ENCODE assay signal across 8 cellular contexts in the genomic region with DNA sequence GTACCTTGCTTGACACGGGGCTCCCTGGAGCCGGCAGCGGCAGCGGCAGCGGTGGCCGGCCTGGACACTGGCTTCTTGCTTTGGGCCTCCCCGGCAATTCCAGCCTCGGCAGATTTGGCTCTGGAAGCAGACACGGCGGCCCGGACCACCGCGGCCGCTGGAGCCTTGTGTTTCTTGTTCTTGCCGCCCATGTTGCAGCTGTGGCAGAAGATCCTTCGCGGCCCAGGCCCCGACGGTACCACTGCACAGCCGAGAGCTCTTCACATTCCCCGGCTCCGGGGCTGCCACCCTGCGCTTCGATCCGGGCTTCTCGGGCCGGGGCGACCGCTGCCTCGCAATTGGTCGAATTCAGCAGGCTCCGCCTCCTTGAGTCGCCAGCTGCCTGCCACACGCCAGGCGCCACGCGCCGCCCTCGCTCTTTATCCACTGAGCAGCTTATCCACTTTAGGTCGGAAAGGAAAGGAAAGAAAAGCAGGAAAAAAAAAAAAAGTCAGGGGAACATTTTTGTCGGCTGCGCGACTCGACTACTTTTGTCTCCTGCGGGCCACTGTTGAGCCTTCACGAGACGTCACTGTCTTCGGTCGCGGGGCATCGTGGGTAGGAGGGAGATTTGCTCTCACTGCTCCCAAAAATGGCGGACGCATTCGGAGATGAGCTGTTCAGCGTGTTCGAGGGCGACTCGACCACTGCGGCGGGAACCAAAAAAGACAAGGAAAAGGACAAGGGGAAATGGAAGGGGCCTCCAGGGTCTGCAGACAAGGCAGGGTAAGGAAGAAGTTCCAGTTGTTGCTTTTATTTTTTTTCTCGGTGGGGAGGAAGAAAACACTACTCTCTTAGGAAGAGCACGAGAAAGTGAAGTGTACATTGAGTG. TPM values are rescaled to one million over a fixed set of nuclear protein-coding genes. Genes with fewer than 3 reads are reported as not detected.
DNase-seq lines count a peak whose midpoint lies in the region; ATAC-seq lines count a peak whose summit lies in the region.

A gene with protein sequence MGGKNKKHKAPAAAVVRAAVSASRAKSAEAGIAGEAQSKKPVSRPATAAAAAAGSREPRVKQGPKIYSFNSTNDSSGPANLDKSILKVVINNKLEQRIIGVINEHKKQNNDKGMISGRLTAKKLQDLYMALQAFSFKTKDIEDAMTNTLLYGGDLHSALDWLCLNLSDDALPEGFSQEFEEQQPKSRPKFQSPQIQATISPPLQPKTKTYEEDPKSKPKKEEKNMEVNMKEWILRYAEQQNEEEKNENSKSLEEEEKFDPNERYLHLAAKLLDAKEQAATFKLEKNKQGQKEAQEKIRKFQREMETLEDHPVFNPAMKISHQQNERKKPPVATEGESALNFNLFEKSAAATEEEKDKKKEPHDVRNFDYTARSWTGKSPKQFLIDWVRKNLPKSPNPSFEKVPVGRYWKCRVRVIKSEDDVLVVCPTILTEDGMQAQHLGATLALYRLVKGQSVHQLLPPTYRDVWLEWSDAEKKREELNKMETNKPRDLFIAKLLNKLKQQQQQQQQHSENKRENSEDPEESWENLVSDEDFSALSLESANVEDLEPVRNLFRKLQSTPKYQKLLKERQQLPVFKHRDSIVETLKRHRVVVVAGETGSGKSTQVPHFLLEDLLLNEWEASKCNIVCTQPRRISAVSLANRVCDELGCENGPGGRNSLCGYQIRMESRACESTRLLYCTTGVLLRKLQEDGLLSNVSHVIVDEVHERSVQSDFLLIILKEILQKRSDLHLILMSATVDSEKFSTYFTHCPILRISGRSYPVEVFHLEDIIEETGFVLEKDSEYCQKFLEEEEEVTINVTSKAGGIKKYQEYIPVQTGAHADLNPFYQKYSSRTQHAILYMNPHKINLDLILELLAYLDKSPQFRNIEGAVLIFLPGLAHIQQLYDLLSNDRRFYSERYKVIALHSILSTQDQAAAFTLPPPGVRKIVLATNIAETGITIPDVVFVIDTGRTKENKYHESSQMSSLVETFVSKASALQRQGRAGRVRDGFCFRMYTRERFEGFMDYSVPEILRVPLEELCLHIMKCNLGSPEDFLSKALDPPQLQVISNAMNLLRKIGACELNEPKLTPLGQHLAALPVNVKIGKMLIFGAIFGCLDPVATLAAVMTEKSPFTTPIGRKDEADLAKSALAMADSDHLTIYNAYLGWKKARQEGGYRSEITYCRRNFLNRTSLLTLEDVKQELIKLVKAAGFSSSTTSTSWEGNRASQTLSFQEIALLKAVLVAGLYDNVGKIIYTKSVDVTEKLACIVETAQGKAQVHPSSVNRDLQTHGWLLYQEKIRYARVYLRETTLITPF (N-terminal part only) (minus strand): TSS at position 312 of the 871 bp plus-strand sequence. CDS start 121 bp downstream, at position 191.
A gene (plus strand): TSS at position 607 of the 871 bp plus-strand sequence. CDS start 25 bp downstream, at position 632.

- H3K23ac ChIP-seq in mesendoderm (ENCODE audit: low read length): no peak within 1 kb of the TSS

- peak within 1 kb of the TSS; percentile 81 for H3K27ac ChIP-seq in mesendoderm (ENCODE audit: low read depth, low read length)

- no peak within 1 kb of the TSS for H4K5ac ChIP-seq in mesendoderm (ENCODE audit: low read length)

- no peak within 1 kb of the TSS for H2BK5ac ChIP-seq in mesendoderm (ENCODE audit: low read length)

- no peak within 1 kb of the TSS for H4K8ac ChIP-seq in mesendoderm (ENCODE audit: low read depth, low read length)

- DNase-seq in Caki2 (ENCODE audit: low read depth): peak; percentile 92
- DNase-seq in HUDEP-2 (lab: John Stamatoyannopoulos, UW; ENCODE audit: unreplicated experiment in 76 of 76): peak in 75 of 76 experiments; percentile 34 to 95 (median 83)
- DNase-seq in NOMO-1 treated with dmso at 0.1 percent for 144 hours (lab: John Stamatoyannopoulos, UW; ENCODE audit: unreplicated experiment): peak; percentile 83
- peak; percentile 68 to 76 (median 69) for DNase-seq in activated CD8-positive, alpha-beta memory T cell treated with anti-CD3 and anti-CD28 coated beads for 48 hours (ENCODE audit: low read depth in 2 of 3, low spot score in 2 of 3)
- DNase-seq in mesendoderm: peak; percentile 96
- peak; percentile 73 for DNase-seq in stimulated activated CD8-positive, alpha-beta memory T cell treated with anti-CD3 and anti-CD28 coated beads, Interleukin-15, amount 100 ng/mL, for 1 hour (ENCODE audit: low read depth)

- H2AK5ac ChIP-seq in mesendoderm (ENCODE audit: low read length): no peak within 1 kb of the TSS

- H3K79me1 ChIP-seq in mesendoderm (ENCODE audit: low read length): peaks cover 15% of the 10 kb centered on the region

- peaks cover 63% of the 10 kb centered on the region for H3K79me2 ChIP-seq in mesendoderm (ENCODE audit: control insufficient read depth, insufficient read depth, low read length)

- no peaks in the 10 kb centered on the region for H3K27me3 ChIP-seq in mesendoderm (ENCODE audit: insufficient read depth, low read length, poor library complexity)

- H3K4me2 ChIP-seq in mesendoderm (ENCODE audit: low read length): peak within 1 kb of the TSS; percentile 71

- H3K18ac ChIP-seq in mesendoderm (ENCODE audit: low read length): peak within 1 kb of the TSS; percentile 69

- peak within 1 kb of the TSS; percentile 92 for H3K4me3 ChIP-seq in mesendoderm (ENCODE audit: low read length)

- H3K56ac ChIP-seq in mesendoderm (ENCODE audit: low read length): peak within 1 kb of the TSS; percentile 83

- peaks cover 4% of the 10 kb centered on the region for H3K4me1 ChIP-seq in mesendoderm (ENCODE audit: control insufficient read depth, low read depth, low read length)

- no CpG with 5 or more reads among the region's 62 CpGs for WGBS in mesendoderm (ENCODE audit: extremely low coverage, insufficient coverage, low lambda C conversion rate)

- no peak within 1 kb of the TSS for H2BK15ac ChIP-seq in mesendoderm (replicated peaks; ENCODE audit: low read depth)

- H3K4ac ChIP-seq in mesendoderm (ENCODE audit: low read depth, low read length): no peak within 1 kb of the TSS

- H3K36me3 ChIP-seq in mesendoderm (ENCODE audit: control insufficient read depth, insufficient read depth, low read length): no peaks in the 10 kb centered on the region

- H3K9ac ChIP-seq in mesendoderm (ENCODE audit: low read length): peak within 1 kb of the TSS; percentile 85

- peak; percentile 90 for ATAC-seq in GM21390 (IDR thresholded peaks at IDR 0.05; ENCODE audit: unreplicated experiment)

- in situ Hi-C loops in Caki2 (cut with HindIII; ENCODE audit: low pct_unique_long_range_greater_than_20kb, low sequenced_read_pairs) (no loop called here), endometrial microvascular endothelial cells (cut with HindIII; ENCODE audit: inconsistent ontology term, low pct_unique_long_range_greater_than_20kb, low sequenced_read_pairs) (no loop called here)

- H2BK120ac ChIP-seq in mesendoderm (ENCODE audit: low read depth, low read length): no peak within 1 kb of the TSS

RNA-seq across cellular contexts. Expression of the first gene that starts in this region (rescaled TPM):
- 5.1 and 8.6 TPM in 2 replicates for total RNA-seq in Caki2 (2014; rRNA removed; shearing (Covaris generic); ENCODE audit: low replicate concordance)
- total RNA-seq in endometrial microvascular endothelial cells (ENCODE audit: inconsistent ontology term): 37.5 TPM
- 29.2 TPM for polyA plus RNA-seq in mesendoderm (2013, experiment 1 of 2)
- polyA plus RNA-seq in mesendoderm (2013, experiment 2 of 2): 29.4 TPM

RNA-seq across cellular contexts. Expression of the second gene that starts in this region (rescaled TPM):
- 25.6 and 58.2 TPM in 2 replicates for total RNA-seq in Caki2 (2014; rRNA removed; shearing (Covaris generic); ENCODE audit: low replicate concordance)
- 85.1 TPM for total RNA-seq in endometrial microvascular endothelial cells (ENCODE audit: inconsistent ontology term)
- 77.7 TPM for polyA plus RNA-seq in mesendoderm (2013, experiment 1 of 2)
- polyA plus RNA-seq in mesendoderm (2013, experiment 2 of 2): 75.0 TPM

Comparison
In these comparisons a context has a peak if more than half of its experiments do, and no peak if none do; other contexts are left out.
1. Peak in every context shown above with its lines: DNase-seq, ATAC-seq, H3K4me3 ChIP-seq and H3K27ac ChIP-seq.